In genomic region chr2:206797376-206797775, GRCh38 we compare ENCODE assay signal across 27 cellular contexts. TPM values are rescaled to one million over a fixed set of nuclear protein-coding genes. Genes with fewer than 3 reads are reported as not detected.
DNase-seq lines count a peak whose midpoint lies in the region; ATAC-seq, FAIRE-seq and TF ChIP-seq lines count a peak whose summit lies in the region.
"Had no signal": no experiment of that assay in that cellular context is flagged by ENCODE, and none has a peak within 500 bp of the region (broad histone marks: within the 10 kb centered on the region; RNA-seq: fewer than 3 reads in every experiment).

No MANE protein-coding gene starts in this region.

- POLR2A ChIA-PET in HepG2 (lab: Yijun Ruan, JAX) = interaction anchor here (0.6 kb wide), 1 partner anchor 734 kb away, joined by 3 read pairs; no protein-coding TSS in a partner anchor

- CTCF ChIA-PET in HepG2 (lab: Yijun Ruan, JAX; ENCODE audit: low intra/inter-chr PET ratio, low total read pairs) = no interaction called here

- H3K36me3 Mint-ChIP-seq in mesothelial cell of epicardium = peaks cover 5% of the 10 kb centered on the region
- H3K36me3 Mint-ChIP-seq: type B pancreatic cell had no signal

- H3K4me1 ChIP-seq in HepG2 (ENCODE audit: insufficient read depth, low read length) (no peaks in the 10 kb centered on the region), mesendoderm (ENCODE audit: control insufficient read depth, low read depth, low read length) (peaks cover 2% of the 10 kb centered on the region)
- H3K4me1 ChIP-seq: adrenal gland had no signal

- H3K79me1 ChIP-seq in mesendoderm (ENCODE audit: low read length) = no peaks in the 10 kb centered on the region

- no peak for TF ChIP-seq CTCF in HepG2 (CRISPR knock-in tag; IDR thresholded peaks at IDR 0.05)
- TF ChIP-seq CTCF in GM10266 (IDR thresholded peaks at IDR 0.05; ENCODE audit: control insufficient read depth, insufficient read depth, low read depth, missing control alignments) = no peak
- no peak for TF ChIP-seq CTCF in mesothelial cell of epicardium (IDR thresholded peaks at IDR 0.05; ENCODE audit: unreplicated experiment)

- no peak overlapping the region for H3K4me3 Mint-ChIP-seq in stimulated activated naive CD8-positive, alpha-beta T cell treated with anti-CD3 and anti-CD28 coated beads, Interleukin-15, amount 100 ng/mL, for 72 hours
- no peak overlapping the region for H3K4me3 Mint-ChIP-seq in mesothelial cell of epicardium
- H3K4me3 Mint-ChIP-seq: activated CD4-positive, alpha-beta T cell treated with anti-CD3 and anti-CD28 coated beads for 36 hours; activated T-cell treated with anti-CD3 and anti-CD28 coated beads, Interleukin-2, amount 50 U/mL, for 4 hours; immature natural killer cell; naive thymus-derived CD8-positive, alpha-beta T cell; T-helper 2 cell treated with Interferon-gamma antibody and Interleukin-4, amounts not matched to agents 5 μg/mL and 100 μg/mL, for 36 hours had no signal

- no peak overlapping the region for H3K4ac ChIP-seq in mesendoderm (ENCODE audit: low read depth, low read length)

- no peaks in the 10 kb centered on the region for H4K20me1 ChIP-seq in HepG2 (ENCODE audit: insufficient read depth, low read length)

- peaks cover 4% of the 10 kb centered on the region in 2 experiments; a peak in 4 of 5 replicates for H3K36me3 ChIP-seq in HepG2 (replicated peaks in 1 of 2; ENCODE audit: control insufficient read depth in 1 of 2, insufficient read depth in 2 of 2, low read length in 2 of 2)
- no peaks in the 10 kb centered on the region for H3K36me3 ChIP-seq in mesendoderm (ENCODE audit: control insufficient read depth, insufficient read depth, low read length)

- no peak overlapping the region for H4K8ac ChIP-seq in mesendoderm (ENCODE audit: low read depth, low read length)

- TF ChIP-seq EP300 in HepG2 (IDR thresholded peaks at IDR 0.05; ENCODE audit: low read depth in 2 of 2, low read length in 2 of 2) = no peak
- no peak for TF ChIP-seq EP300 in HepG2 (CRISPR knock-in tag; IDR thresholded peaks at IDR 0.05; ENCODE audit: borderline replicate concordance)

- peaks cover 22% of the 10 kb centered on the region for H3K4me1 Mint-ChIP-seq in stimulated activated naive CD8-positive, alpha-beta T cell treated with anti-CD3 and anti-CD28 coated beads, Interleukin-15, amount 100 ng/mL, for 72 hours
- peaks cover 6% of the 10 kb centered on the region for H3K4me1 Mint-ChIP-seq in mesothelial cell of epicardium

- H3K9ac ChIP-seq in HepG2 (ENCODE audit: insufficient read depth, low read depth, low read length) (no peak overlapping the region), mesendoderm (ENCODE audit: low read length) (no peak overlapping the region)

- no peak overlapping the region for H2BK120ac ChIP-seq in mesendoderm (ENCODE audit: low read depth, low read length)

- H2AFZ ChIP-seq in HepG2 (ENCODE audit: low read length) = no peak overlapping the region

- H3K4me3 ChIP-seq in HepG2 (replicated peaks in 1 of 3; ENCODE audit: insufficient read depth in 1 of 3, low read depth in 2 of 3, low read length in 3 of 3) (no peak overlapping the region), mesendoderm (ENCODE audit: low read length) (no peak overlapping the region)
- H3K4me3 ChIP-seq: adrenal gland, body of pancreas, left ventricle myocardium inferior, skin epidermis had no signal

- TF ChIP-seq POLR2A in HepG2 (IDR thresholded peaks at IDR 0.05; ENCODE audit: insufficient read depth in 1 of 2, low read depth in 2 of 2, low read length in 2 of 2) = no peak
- TF ChIP-seq POLR2A in GM12892 (IDR thresholded peaks at IDR 0.05; ENCODE audit: low read depth, low read length) = no peak

- TF ChIP-seq RAD21 in HepG2 (CRISPR knock-in tag; IDR thresholded peaks at IDR 0.05) = no peak

- intact Hi-C loops in HepG2 (cut with micrococcal nuclease; ENCODE audit: unreplicated experiment) = no loop called here

- in situ Hi-C loops in HepG2 (cut with HindIII; ENCODE audit: extremely low pct_ligation_motif_present, low pct_unique_long_range_greater_than_20kb) = no loop called here

- no peak overlapping the region for H2AK5ac ChIP-seq in mesendoderm (ENCODE audit: low read length)

- no peak overlapping the region for H2BK15ac ChIP-seq in mesendoderm (replicated peaks; ENCODE audit: low read depth)

- H3K27me3 ChIP-seq in HepG2 (ENCODE audit: control insufficient read depth in 1 of 2, insufficient read depth in 2 of 2, low read length in 2 of 2) (no peaks in the 10 kb centered on the region), mesendoderm (ENCODE audit: insufficient read depth, low read length, poor library complexity) (no peaks in the 10 kb centered on the region)
- H3K27me3 ChIP-seq: adrenal gland, body of pancreas had no signal

- no peaks in the 10 kb centered on the region for H3K79me2 ChIP-seq in HepG2 (ENCODE audit: insufficient read depth, low read length)
- no peaks in the 10 kb centered on the region for H3K79me2 ChIP-seq in mesendoderm (ENCODE audit: control insufficient read depth, insufficient read depth, low read length)

- no peaks in the 10 kb centered on the region for H3K9me3 Mint-ChIP-seq in stimulated activated naive CD8-positive, alpha-beta T cell treated with anti-CD3 and anti-CD28 coated beads, Interleukin-15, amount 100 ng/mL, for 72 hours
- no peaks in the 10 kb centered on the region for H3K9me3 Mint-ChIP-seq in mesothelial cell of epicardium
- H3K9me3 Mint-ChIP-seq: activated T-cell treated with anti-CD3 and anti-CD28 coated beads, Interleukin-2, amount 50 U/mL, for 4 hours; immature natural killer cell; naive thymus-derived CD8-positive, alpha-beta T cell; T-helper 2 cell treated with Interferon-gamma antibody and Interleukin-4, amounts not matched to agents 5 μg/mL and 100 μg/mL, for 36 hours; type B pancreatic cell had no signal

- H2BK5ac ChIP-seq in mesendoderm (ENCODE audit: low read length) = no peak overlapping the region

- 88% methylated on average over 4 of the region's 4 CpGs for WGBS in HepG2 (ENCODE audit: low lambda C conversion rate)
- WGBS in mesendoderm (ENCODE audit: extremely low coverage, insufficient coverage, low lambda C conversion rate) = no CpG with 5 or more reads among the region's 4 CpGs

- FAIRE-seq in HepG2 (lab: Jason Lieb, UNC) = no peak
- no peak for FAIRE-seq in GM12892 (lab: Jason Lieb, UNC)
- FAIRE-seq: H1 had no signal

- H3K18ac ChIP-seq in mesendoderm (ENCODE audit: low read length) = no peak overlapping the region

- H3K27ac ChIP-seq in HepG2 (ENCODE audit: extremely low read length, insufficient read depth, low read length) = no peak overlapping the region
- H3K27ac ChIP-seq in mesendoderm (ENCODE audit: low read depth, low read length) = no peak overlapping the region
- H3K27ac ChIP-seq: adrenal gland, body of pancreas, left ventricle myocardium inferior had no signal

- H3K23ac ChIP-seq in mesendoderm (ENCODE audit: low read length) = no peak overlapping the region

- H3K27me3 Mint-ChIP-seq in stimulated activated naive CD8-positive, alpha-beta T cell treated with anti-CD3 and anti-CD28 coated beads, Interleukin-15, amount 100 ng/mL, for 72 hours = no peaks in the 10 kb centered on the region
- H3K27me3 Mint-ChIP-seq in mesothelial cell of epicardium (ENCODE audit: low read depth) = no peaks in the 10 kb centered on the region
- H3K27me3 Mint-ChIP-seq: activated CD4-positive, alpha-beta T cell treated with anti-CD3 and anti-CD28 coated beads for 36 hours; naive thymus-derived CD8-positive, alpha-beta T cell; type B pancreatic cell had no signal

- H3K56ac ChIP-seq in mesendoderm (ENCODE audit: low read length) = no peak overlapping the region

- no peak overlapping the region for H4K5ac ChIP-seq in mesendoderm (ENCODE audit: low read length)

- no peaks in the 10 kb centered on the region for H3K9me3 ChIP-seq in HepG2 (ENCODE audit: low read length)
- H3K9me3 ChIP-seq: adrenal gland, body of pancreas, left ventricle myocardium inferior had no signal

- H3K27ac Mint-ChIP-seq in stimulated activated naive CD8-positive, alpha-beta T cell treated with anti-CD3 and anti-CD28 coated beads, Interleukin-15, amount 100 ng/mL, for 72 hours = no peak overlapping the region
- H3K27ac Mint-ChIP-seq in mesothelial cell of epicardium = no peak overlapping the region
- H3K27ac Mint-ChIP-seq: T-helper 2 cell treated with Interferon-gamma antibody and Interleukin-4, amounts not matched to agents 5 μg/mL and 100 μg/mL, for 36 hours had no signal

- no TSS peak for BruUV-seq in HepG2 (replicated peaks; lab: Mats Ljungman, UMichigan)

- peak; percentile 29 for ATAC-seq in stimulated activated naive CD8-positive, alpha-beta T cell treated with anti-CD3 and anti-CD28 coated beads, Interleukin-15, Interleukin-2, amounts not matched to agents 100 U/mL and 50 U/mL, for 24 hours
- ATAC-seq in stimulated activated naive CD8-positive, alpha-beta T cell treated with anti-CD3 and anti-CD28 coated beads, Interleukin-15, amount 100 ng/mL, for 72 hours = no peak
- no peak for ATAC-seq in HepG2
- ATAC-seq: body of pancreas had no signal

- no peak for DNase-seq in stimulated activated naive CD8-positive, alpha-beta T cell treated with anti-CD3 and anti-CD28 coated beads, Interleukin-15, Interleukin-2, amounts not matched to agents 100 U/mL and 50 U/mL, for 24 hours
- no peak for DNase-seq in stimulated activated naive CD8-positive, alpha-beta T cell treated with anti-CD3 and anti-CD28 coated beads, Interleukin-15, amount 100 ng/mL, for 72 hours
- DNase-seq in SHP77 (lab: John Stamatoyannopoulos, UW) = peak; percentile 55 to 84
- no peak for DNase-seq in HepG2 (ENCODE audit: low spot score)
- DNase-seq in GM10266 (ENCODE audit: extremely low spot score) = no peak
- no peak for DNase-seq in mesothelial cell of epicardium (ENCODE audit: low spot score in 2 of 2, unreplicated experiment in 2 of 2)
- no peak for DNase-seq in GM12892 (ENCODE audit: insufficient read length)
- no peak for DNase-seq in mesendoderm
- DNase-seq: ACHN; activated naive CD4-positive, alpha-beta T cell; activated T-cell treated with anti-CD3 and anti-CD28 coated beads, Interleukin-2, amount 50 U/mL, for 4 hours; body of pancreas; cerebellar nuclear complex; immature natural killer cell; Kasumi-1; left ventricle myocardium inferior; NCI-H1930; NCI-H226; NCI-H69; substantia nigra had no signal

- H3K4me2 ChIP-seq in HepG2 (ENCODE audit: low read depth, low read length) (no peak overlapping the region), mesendoderm (ENCODE audit: low read length) (no peak overlapping the region)

RNA-seq across cellular contexts. Expression of gene FASTKD2, which starts 32.0 kb away (rescaled TPM):
- total RNA-seq in HepG2 (2016; rRNA removed; fragmentation: Illumina TruSeq; extraction: Trizol) (77.8 and 88.0 TPM in 2 replicates), mesothelial cell of epicardium (26.2 to 29.5 TPM (median 28.4 TPM) in 3 replicates)
- total RNA-seq in HepG2 (2016; cell fraction: cytosol; rRNA removed; fragmentation: Illumina TruSeq; extraction: Trizol; ENCODE audit: low read depth) = 6.6 and 7.0 TPM in 2 replicates
- 80.0 and 96.1 TPM in 2 replicates for total RNA-seq in HepG2 (2016; cell fraction: insoluble cytoplasmic fraction; rRNA removed; fragmentation: Illumina TruSeq; extraction: Trizol)
- total RNA-seq in HepG2 (2016; cell fraction: membrane; rRNA removed; fragmentation: Illumina TruSeq; extraction: Trizol) = 15.3 and 17.0 TPM in 2 replicates
- total RNA-seq in HepG2 (2016; cell fraction: nucleus; rRNA removed; fragmentation: Illumina TruSeq; extraction: Trizol) = 62.6 and 69.2 TPM in 2 replicates
- 34.9 and 41.1 TPM in 2 replicates for polyA plus RNA-seq in HepG2 (2011; rRNA removed)
- 20.1 and 29.6 TPM in 2 replicates for polyA plus RNA-seq in HepG2 (2011; cell fraction: cytosol; rRNA removed)
- polyA plus RNA-seq in HepG2 (2011; cell fraction: nucleus; rRNA removed) = 25.1 and 26.3 TPM in 2 replicates
- polyA plus RNA-seq in HepG2 (2012) = 23.6 and 30.2 TPM in 2 replicates
- 2.6 and 2.9 TPM in 2 replicates for polyA plus RNA-seq in HepG2 (2016; cell fraction: cytosol; fragmentation: Illumina TruSeq; extraction: Trizol; ENCODE audit: low read depth)
- polyA plus RNA-seq in HepG2 (2016; cell fraction: insoluble cytoplasmic fraction; fragmentation: Illumina TruSeq; extraction: Trizol; ENCODE audit: low read depth) = 50.6 and 52.6 TPM in 2 replicates
- polyA plus RNA-seq in HepG2 (2016; cell fraction: membrane; fragmentation: Illumina TruSeq; extraction: Trizol; ENCODE audit: low read depth) = 4.7 and 5.5 TPM in 2 replicates
- polyA plus RNA-seq in HepG2 (2016; cell fraction: nucleus; fragmentation: Illumina TruSeq; extraction: Trizol; ENCODE audit: insufficient read depth, low read depth) = 45.2 and 50.4 TPM in 2 replicates
- polyA minus RNA-seq in HepG2 (2011; rRNA and poly(A)+ RNA removed; ENCODE audit: low replicate concordance) = 21.8 and 23.8 TPM in 2 replicates
- polyA minus RNA-seq in HepG2 (2011; cell fraction: cytosol; rRNA and poly(A)+ RNA removed) = 21.4 and 22.1 TPM in 2 replicates
- 83.3 and 85.7 TPM in 2 replicates for polyA minus RNA-seq in HepG2 (2011; cell fraction: nucleus; rRNA and poly(A)+ RNA removed)
- 26.4 TPM for polyA plus RNA-seq in GM12892 (2012; ENCODE audit: missing spikeins)
- 30.1 TPM for polyA plus RNA-seq in mesendoderm (2013, experiment 1 of 2)
- polyA plus RNA-seq in mesendoderm (2013, experiment 2 of 2) = 29.6 TPM

RNA-seq across cellular contexts. Expression of gene MDH1B, which starts 32.2 kb away (rescaled TPM):
- 0.86 and 0.91 TPM in 2 replicates for total RNA-seq in HepG2 (2016; rRNA removed; fragmentation: Illumina TruSeq; extraction: Trizol)
- 0.40 and 0.53 TPM in 2 replicates for total RNA-seq in HepG2 (2016; cell fraction: cytosol; rRNA removed; fragmentation: Illumina TruSeq; extraction: Trizol; ENCODE audit: low read depth)
- 0.82 and 1.1 TPM in 2 replicates for total RNA-seq in HepG2 (2016; cell fraction: insoluble cytoplasmic fraction; rRNA removed; fragmentation: Illumina TruSeq; extraction: Trizol)
- total RNA-seq in HepG2 (2016; cell fraction: membrane; rRNA removed; fragmentation: Illumina TruSeq; extraction: Trizol) = 0.83 and 0.87 TPM in 2 replicates
- total RNA-seq in HepG2 (2016; cell fraction: nucleus; rRNA removed; fragmentation: Illumina TruSeq; extraction: Trizol) = 0.75 and 0.99 TPM in 2 replicates
- polyA plus RNA-seq in HepG2 (2011; rRNA removed) = 0.12 and 0.17 TPM in 2 replicates
- polyA plus RNA-seq in HepG2 (2011; cell fraction: cytosol; rRNA removed) = 0.15 and 0.21 TPM in 2 replicates
- polyA plus RNA-seq in HepG2 (2011; cell fraction: nucleus; rRNA removed) = 0.11 and 0.29 TPM in 2 replicates
- polyA plus RNA-seq in HepG2 (2012) = 0.41 and 0.60 TPM in 2 replicates
- polyA plus RNA-seq in HepG2 (2016; cell fraction: cytosol; fragmentation: Illumina TruSeq; extraction: Trizol; ENCODE audit: low read depth) = 0.83 and 1.2 TPM in 2 replicates
- polyA plus RNA-seq in HepG2 (2016; cell fraction: insoluble cytoplasmic fraction; fragmentation: Illumina TruSeq; extraction: Trizol; ENCODE audit: low read depth) = 0.97 and 0.99 TPM in 2 replicates
- polyA plus RNA-seq in HepG2 (2016; cell fraction: membrane; fragmentation: Illumina TruSeq; extraction: Trizol; ENCODE audit: low read depth) = 0.97 and 1.0 TPM in 2 replicates
- polyA plus RNA-seq in HepG2 (2016; cell fraction: nucleus; fragmentation: Illumina TruSeq; extraction: Trizol; ENCODE audit: insufficient read depth, low read depth) = 0.60 and 0.85 TPM in 2 replicates
- 0.07 and 0.26 TPM in 2 replicates for polyA minus RNA-seq in HepG2 (2011; rRNA and poly(A)+ RNA removed; ENCODE audit: low replicate concordance)
- polyA minus RNA-seq in HepG2 (2011; cell fraction: cytosol; rRNA and poly(A)+ RNA removed) = not detected in 2 replicates
- polyA minus RNA-seq in HepG2 (2011; cell fraction: nucleus; rRNA and poly(A)+ RNA removed) = 0.39 and 1.5 TPM in 2 replicates
- total RNA-seq in mesothelial cell of epicardium = 0.89 to 1.3 TPM (median 1.1 TPM) in 3 replicates
- polyA plus RNA-seq in GM12892 (2012; ENCODE audit: missing spikeins) = 0.74 TPM
- polyA plus RNA-seq in mesendoderm (2013, experiment 1 of 2) = 0.95 TPM
- polyA plus RNA-seq in mesendoderm (2013, experiment 2 of 2) = 1.1 TPM
- polyA plus RNA-seq: immature natural killer cell had no signal

Comparison
In these comparisons a context has a peak if more than half of its experiments do, and no peak if none do; other contexts are left out.
1. DNase-seq: peak in SHP77 (2 of 2); none in stimulated activated naive CD8-positive, alpha-beta T cell treated with anti-CD3 and anti-CD28 coated beads, Interleukin-15, Interleukin-2, amounts not matched to agents 100 U/mL and 50 U/mL, for 24 hours (single experiment), stimulated activated naive CD8-positive, alpha-beta T cell treated with anti-CD3 and anti-CD28 coated beads, Interleukin-15, amount 100 ng/mL, for 72 hours (0 of 2), HepG2 (single experiment), GM10266 (single experiment), mesothelial cell of epicardium (0 of 2), GM12892 (single experiment) and mesendoderm (single experiment).